1 cellular context compared by ENCODE assay signal in the genomic region with DNA sequence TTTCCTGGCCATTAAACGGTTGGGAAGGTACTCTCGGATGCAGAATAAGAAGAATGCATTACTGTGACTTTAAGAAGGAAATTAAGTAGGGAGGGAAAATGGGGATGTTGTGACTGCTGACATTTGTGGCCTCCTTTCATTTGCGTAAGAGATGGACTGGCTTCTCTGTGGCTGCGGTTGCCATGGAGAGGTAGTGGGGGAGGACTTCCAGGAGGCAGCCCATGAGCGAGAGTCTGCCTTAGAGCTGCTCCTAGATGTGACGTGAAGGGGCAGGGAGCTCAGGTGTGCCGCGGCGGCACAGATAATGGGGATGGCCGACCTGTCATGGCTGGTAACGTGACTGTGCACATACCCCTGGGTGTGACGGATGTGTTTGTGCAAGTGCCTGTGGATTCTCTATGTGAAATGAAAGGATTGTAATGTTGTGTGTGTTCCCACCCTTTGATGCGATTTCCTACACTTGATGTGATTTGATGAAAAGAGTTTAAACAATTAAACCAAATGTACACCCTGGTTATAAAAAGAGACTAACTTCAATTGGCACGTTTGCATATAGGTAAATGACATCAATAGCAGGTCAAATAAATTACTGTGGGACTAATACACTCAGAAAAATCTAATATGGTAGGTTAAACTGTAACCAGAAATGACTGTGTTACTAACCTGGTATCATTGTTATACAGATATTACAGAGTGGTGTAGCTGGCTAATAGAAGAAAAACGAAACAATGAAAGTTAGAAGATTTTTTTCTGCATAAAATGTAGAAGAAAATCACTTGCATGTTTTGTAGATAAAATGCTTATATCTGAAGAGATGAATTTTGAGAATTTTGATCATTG.
TF ChIP-seq lines count a peak whose summit lies in the region.

No MANE protein-coding gene starts in this region.

TF ChIP-seq in SK-N-SH treated with all-trans-retinoic acid at 6 μM for 48 hours, 23 proteins besides CTCF, POLR2A, EP300 and RAD21 (continued from another document):
- TF ChIP-seq, protein P1, sequence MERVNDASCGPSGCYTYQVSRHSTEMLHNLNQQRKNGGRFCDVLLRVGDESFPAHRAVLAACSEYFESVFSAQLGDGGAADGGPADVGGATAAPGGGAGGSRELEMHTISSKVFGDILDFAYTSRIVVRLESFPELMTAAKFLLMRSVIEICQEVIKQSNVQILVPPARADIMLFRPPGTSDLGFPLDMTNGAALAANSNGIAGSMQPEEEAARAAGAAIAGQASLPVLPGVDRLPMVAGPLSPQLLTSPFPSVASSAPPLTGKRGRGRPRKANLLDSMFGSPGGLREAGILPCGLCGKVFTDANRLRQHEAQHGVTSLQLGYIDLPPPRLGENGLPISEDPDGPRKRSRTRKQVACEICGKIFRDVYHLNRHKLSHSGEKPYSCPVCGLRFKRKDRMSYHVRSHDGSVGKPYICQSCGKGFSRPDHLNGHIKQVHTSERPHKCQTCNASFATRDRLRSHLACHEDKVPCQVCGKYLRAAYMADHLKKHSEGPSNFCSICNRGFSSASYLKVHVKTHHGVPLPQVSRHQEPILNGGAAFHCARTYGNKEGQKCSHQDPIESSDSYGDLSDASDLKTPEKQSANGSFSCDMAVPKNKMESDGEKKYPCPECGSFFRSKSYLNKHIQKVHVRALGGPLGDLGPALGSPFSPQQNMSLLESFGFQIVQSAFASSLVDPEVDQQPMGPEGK (CRISPR knock-in tag; IDR thresholded peaks at IDR 0.05; ENCODE audit: borderline replicate concordance): no peak
- no peak for TF ChIP-seq ZNF8 (CRISPR knock-in tag; IDR thresholded peaks at IDR 0.05)
- no peak for TF ChIP-seq ARNTL (CRISPR knock-in tag; IDR thresholded peaks at IDR 0.05; ENCODE audit: borderline replicate concordance, low read depth)
- TF ChIP-seq, protein P2, sequence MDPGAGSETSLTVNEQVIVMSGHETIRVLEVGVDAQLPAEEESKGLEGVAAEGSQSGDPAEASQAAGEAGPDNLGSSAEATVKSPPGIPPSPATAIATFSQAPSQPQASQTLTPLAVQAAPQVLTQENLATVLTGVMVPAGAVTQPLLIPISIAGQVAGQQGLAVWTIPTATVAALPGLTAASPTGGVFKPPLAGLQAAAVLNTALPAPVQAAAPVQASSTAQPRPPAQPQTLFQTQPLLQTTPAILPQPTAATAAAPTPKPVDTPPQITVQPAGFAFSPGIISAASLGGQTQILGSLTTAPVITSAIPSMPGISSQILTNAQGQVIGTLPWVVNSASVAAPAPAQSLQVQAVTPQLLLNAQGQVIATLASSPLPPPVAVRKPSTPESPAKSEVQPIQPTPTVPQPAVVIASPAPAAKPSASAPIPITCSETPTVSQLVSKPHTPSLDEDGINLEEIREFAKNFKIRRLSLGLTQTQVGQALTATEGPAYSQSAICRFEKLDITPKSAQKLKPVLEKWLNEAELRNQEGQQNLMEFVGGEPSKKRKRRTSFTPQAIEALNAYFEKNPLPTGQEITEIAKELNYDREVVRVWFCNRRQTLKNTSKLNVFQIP (CRISPR knock-in tag; IDR thresholded peaks at IDR 0.05; ENCODE audit: borderline replicate concordance, low read depth): no peak
